28 cellular contexts compared by ENCODE assay signal in the genomic region with DNA sequence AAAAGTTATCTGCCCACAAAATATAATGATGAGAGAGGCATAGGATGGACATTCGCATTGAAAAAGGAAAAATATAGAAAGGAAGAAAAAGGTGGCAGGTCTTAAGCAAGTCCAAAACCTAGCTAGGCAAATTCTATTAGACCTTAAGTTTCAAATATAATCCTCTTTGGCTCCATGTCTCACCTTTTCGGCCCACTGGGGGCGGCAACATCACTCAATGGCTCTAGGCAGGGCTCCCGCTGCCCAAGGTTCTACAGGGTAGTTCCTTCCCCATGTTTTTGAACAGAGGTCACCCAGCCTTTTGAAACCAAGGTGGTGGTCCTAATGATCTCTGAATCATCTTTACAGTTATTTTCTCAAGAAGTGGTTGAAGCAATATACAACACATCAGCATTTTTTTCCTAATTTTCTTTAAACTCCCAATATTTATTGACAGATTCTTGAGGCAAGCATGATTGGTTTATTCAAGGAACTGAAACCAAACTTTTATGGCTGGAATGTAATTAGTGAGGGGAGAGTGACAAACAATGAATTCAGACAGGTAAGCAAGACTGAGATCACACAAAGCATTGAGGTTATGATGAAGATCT.
"Had no signal": no experiment of that assay in that cellular context is flagged by ENCODE, and none has a peak within 500 bp of the region (broad histone marks: within the 10 kb centered on the region; RNA-seq: fewer than 3 reads in every experiment).

No MANE protein-coding gene starts in this region.

- H3K9me3 ChIP-seq: colonic mucosa, ovary, vagina had no signal

- ATAC-seq: activated CD8-positive, alpha-beta T cell treated with anti-CD3 and anti-CD28 coated beads for 36 hours; left colon; naive thymus-derived CD4-positive, alpha-beta T cell; stimulated activated memory B cell treated with anti-CD40 and anti-IgM and Interleukin-4, amounts not matched to agents 10 μg/mL and 1 μg/mL and 100 μg/mL, for 72 hours; stimulated activated naive CD8-positive, alpha-beta T cell treated with anti-CD3 and anti-CD28 coated beads, Interleukin-15, amount 100 ng/mL, for 72 hours had no signal

- H3K4me1 Mint-ChIP-seq: activated CD4-positive, alpha-beta T cell treated with anti-CD3 and anti-CD28 coated beads, Interleukin-2, amount 10 ng/mL, durations not matched to agents 7 days and 5 days; central memory CD8-positive, alpha-beta T cell; naive thymus-derived CD4-positive, alpha-beta T cell; stimulated activated memory B cell treated with anti-CD40 and anti-IgM and Interleukin-4, amounts not matched to agents 10 μg/mL and 1 μg/mL and 100 μg/mL, for 72 hours; stimulated activated naive CD8-positive, alpha-beta T cell treated with anti-CD3 and anti-CD28 coated beads, Interleukin-15, amount 100 ng/mL, for 72 hours had no signal

- H3K4me1 ChIP-seq: colonic mucosa, sigmoid colon, upper lobe of left lung, vagina had no signal

- DNase-seq: activated CD4-positive, alpha-beta T cell treated with anti-CD3 and anti-CD28 coated beads for 1 hour; activated CD4-positive, alpha-beta T cell treated with anti-CD3 and anti-CD28 coated beads, Interleukin-2, amount 10 ng/mL, durations not matched to agents 7 days and 5 days; activated CD8-positive, alpha-beta T cell treated with anti-CD3 and anti-CD28 coated beads for 36 hours; activated effector memory CD4-positive, alpha-beta T cell treated with Interleukin-2 at 50 U/mL for 16 hours; activated naive CD4-positive, alpha-beta T cell treated with Interleukin-2 at 50 U/mL for 16 hours; activated T-cell treated with anti-CD3 and anti-CD28 coated beads, Interleukin-2, amount 50 U/mL, for 48 hours; anterior cingulate cortex; colonic mucosa; effector CD8-positive, alpha-beta T cell; left colon; mammary epithelial cell; midbrain; naive thymus-derived CD4-positive, alpha-beta T cell; ovary; sigmoid colon; stimulated activated CD4-positive, alpha-beta T cell treated with anti-CD3 and anti-CD28 coated beads, Interleukin-1b, Interleukin-23, amount 100 ng/mL, for 48 hours; stimulated activated CD4-positive, alpha-beta T cell treated with anti-CD3 and anti-CD28 coated beads, Interleukin-4, amount 100 ng/mL, for 4 hours; stimulated activated CD8-positive, alpha-beta memory T cell treated with anti-CD3 and anti-CD28 coated beads, Interleukin-4, amount 100 ng/mL, for 48 hours; stimulated activated naive CD8-positive, alpha-beta T cell treated with anti-CD3 and anti-CD28 coated beads, Interleukin-15, amount 100 ng/mL, for 72 hours; substantia nigra; T-helper 9 cell; upper lobe of left lung had no signal

- H3K36me3 ChIP-seq: colonic mucosa, ovary, sigmoid colon, upper lobe of left lung, vagina had no signal

- H3K27me3 Mint-ChIP-seq: progenitor cell of endocrine pancreas; stimulated activated memory B cell treated with anti-CD40 and anti-IgM and Interleukin-4, amounts not matched to agents 10 μg/mL and 1 μg/mL and 100 μg/mL, for 72 hours; stimulated activated naive CD8-positive, alpha-beta T cell treated with anti-CD3 and anti-CD28 coated beads, Interleukin-15, amount 100 ng/mL, for 72 hours had no signal

- H3K27me3 ChIP-seq: colonic mucosa, ovary, sigmoid colon, upper lobe of left lung, vagina had no signal

- H3K36me3 Mint-ChIP-seq: naive thymus-derived CD4-positive, alpha-beta T cell; stimulated activated memory B cell treated with anti-CD40 and anti-IgM and Interleukin-4, amounts not matched to agents 10 μg/mL and 1 μg/mL and 100 μg/mL, for 72 hours had no signal

- H3K27ac Mint-ChIP-seq: activated CD4-positive, alpha-beta T cell treated with anti-CD3 and anti-CD28 coated beads, Interleukin-2, amount 10 ng/mL, durations not matched to agents 7 days and 5 days; activated CD8-positive, alpha-beta T cell treated with anti-CD3 and anti-CD28 coated beads for 36 hours; activated naive CD8-positive, alpha-beta T cell; naive thymus-derived CD4-positive, alpha-beta T cell; progenitor cell of endocrine pancreas; stimulated activated memory B cell treated with anti-CD40 and anti-IgM and Interleukin-4, amounts not matched to agents 10 μg/mL and 1 μg/mL and 100 μg/mL, for 72 hours; stimulated activated naive CD8-positive, alpha-beta T cell treated with anti-CD3 and anti-CD28 coated beads, Interleukin-15, amount 100 ng/mL, for 72 hours had no signal

- H3K4me3 ChIP-seq: colonic mucosa, ovary, sigmoid colon, smooth muscle cell, upper lobe of left lung, vagina had no signal

- H3K4me3 Mint-ChIP-seq: activated CD4-positive, alpha-beta T cell treated with anti-CD3 and anti-CD28 coated beads, Interleukin-2, amount 10 ng/mL, durations not matched to agents 7 days and 5 days; activated CD8-positive, alpha-beta T cell treated with anti-CD3 and anti-CD28 coated beads for 36 hours; activated naive CD8-positive, alpha-beta T cell; central memory CD8-positive, alpha-beta T cell; naive thymus-derived CD4-positive, alpha-beta T cell; stimulated activated memory B cell treated with anti-CD40 and anti-IgM and Interleukin-4, amounts not matched to agents 10 μg/mL and 1 μg/mL and 100 μg/mL, for 72 hours; stimulated activated naive CD8-positive, alpha-beta T cell treated with anti-CD3 and anti-CD28 coated beads, Interleukin-15, amount 100 ng/mL, for 72 hours had no signal

- H3K27ac ChIP-seq: colonic mucosa, ovary, sigmoid colon, upper lobe of left lung, vagina had no signal
